16 cellular contexts compared by ENCODE assay signal in genomic region chrX:55648434-55648833, GRCh38. TPM values are rescaled to one million over a fixed set of nuclear protein-coding genes. Genes with fewer than 3 reads are reported as not detected.
DNase-seq lines count a peak whose midpoint lies in the region; ATAC-seq lines count a peak whose summit lies in the region.
"Had no signal": no experiment of that assay in that cellular context is flagged by ENCODE, and none has a peak within 500 bp of the region (broad histone marks: within the 10 kb centered on the region; RNA-seq: fewer than 3 reads in every experiment).

No MANE protein-coding gene starts in this region.

- no peak overlapping the region for H3K4me3 Mint-ChIP-seq in stimulated activated memory B cell treated with anti-CD40 and anti-IgM and Interleukin-4, amounts not matched to agents 10 μg/mL and 1 μg/mL and 100 μg/mL, for 72 hours
- H3K4me3 Mint-ChIP-seq: activated T-helper 17 cell treated with anti-CD3 and anti-CD28 coated beads, Interleukin-2, amount 50 U/mL, for 72 hours; stimulated activated naive CD8-positive, alpha-beta T cell treated with anti-CD3 and anti-CD28 coated beads, Interleukin-15, amount 100 ng/mL, for 72 hours had no signal

- H3K4me1 Mint-ChIP-seq in stimulated activated memory B cell treated with anti-CD40 and anti-IgM and Interleukin-4, amounts not matched to agents 10 μg/mL and 1 μg/mL and 100 μg/mL, for 72 hours: peaks cover 40% of the 10 kb centered on the region
- H3K4me1 Mint-ChIP-seq: activated T-helper 17 cell treated with anti-CD3 and anti-CD28 coated beads, Interleukin-2, amount 50 U/mL, for 72 hours; stimulated activated naive CD8-positive, alpha-beta T cell treated with anti-CD3 and anti-CD28 coated beads, Interleukin-15, amount 100 ng/mL, for 72 hours had no signal

- H3K27ac Mint-ChIP-seq in stimulated activated memory B cell treated with anti-CD40 and anti-IgM and Interleukin-4, amounts not matched to agents 10 μg/mL and 1 μg/mL and 100 μg/mL, for 72 hours: peak overlapping the region; percentile 67
- H3K27ac Mint-ChIP-seq: activated T-helper 17 cell treated with anti-CD3 and anti-CD28 coated beads, Interleukin-2, amount 50 U/mL, for 72 hours; stimulated activated naive CD8-positive, alpha-beta T cell treated with anti-CD3 and anti-CD28 coated beads, Interleukin-15, amount 100 ng/mL, for 72 hours had no signal

- intact Hi-C loops in left cardiac atrium (cut with DNase I): no loop called here

- no peak for DNase-seq in activated CD4-positive, CD25-positive, alpha-beta regulatory T cell (lab: John Stamatoyannopoulos, UW)
- no peak for DNase-seq in UCSD-AML1 (lab: John Stamatoyannopoulos, UW; ENCODE audit: unreplicated experiment)
- DNase-seq in AG08395 (ENCODE audit: low spot score): no peak
- no peak for DNase-seq in left cardiac atrium
- DNase-seq: GM23248; kidney; mesendoderm; NCI-H1105 treated with DMSO at 0.1 percent for 48 hours; stimulated activated naive CD8-positive, alpha-beta T cell treated with anti-CD3 and anti-CD28 coated beads, Interleukin-15, amount 100 ng/mL, for 72 hours had no signal

- H3K9me3 Mint-ChIP-seq in stimulated activated memory B cell treated with anti-CD40 and anti-IgM and Interleukin-4, amounts not matched to agents 10 μg/mL and 1 μg/mL and 100 μg/mL, for 72 hours: no peaks in the 10 kb centered on the region
- H3K9me3 Mint-ChIP-seq: activated T-helper 17 cell treated with anti-CD3 and anti-CD28 coated beads, Interleukin-2, amount 50 U/mL, for 72 hours; stimulated activated naive CD8-positive, alpha-beta T cell treated with anti-CD3 and anti-CD28 coated beads, Interleukin-15, amount 100 ng/mL, for 72 hours had no signal

- no peaks in the 10 kb centered on the region for H3K36me3 Mint-ChIP-seq in stimulated activated memory B cell treated with anti-CD40 and anti-IgM and Interleukin-4, amounts not matched to agents 10 μg/mL and 1 μg/mL and 100 μg/mL, for 72 hours

- no peaks in the 10 kb centered on the region for H3K27me3 Mint-ChIP-seq in stimulated activated memory B cell treated with anti-CD40 and anti-IgM and Interleukin-4, amounts not matched to agents 10 μg/mL and 1 μg/mL and 100 μg/mL, for 72 hours
- H3K27me3 Mint-ChIP-seq: activated T-helper 17 cell treated with anti-CD3 and anti-CD28 coated beads, Interleukin-2, amount 50 U/mL, for 72 hours; stimulated activated naive CD8-positive, alpha-beta T cell treated with anti-CD3 and anti-CD28 coated beads, Interleukin-15, amount 100 ng/mL, for 72 hours had no signal

- ATAC-seq in activated CD4-positive, CD25-positive, alpha-beta regulatory T cell treated with anti-CD3 and anti-CD28 coated beads, Interleukin-2, amount 50 U/mL, for 24 hours: peak; percentile 25 to 41
- ATAC-seq in GM21619 (IDR thresholded peaks at IDR 0.05; ENCODE audit: unreplicated experiment) (peak; percentile 68), HG03045 (IDR thresholded peaks at IDR 0.05; ENCODE audit: unreplicated experiment) (peak; percentile 64), left cardiac atrium (no peak)
- peak; percentile 59 for ATAC-seq in stimulated activated memory B cell treated with anti-CD40 and anti-IgM and Interleukin-4, amounts not matched to agents 10 μg/mL and 1 μg/mL and 100 μg/mL, for 72 hours
- ATAC-seq: activated T-helper 17 cell treated with anti-CD3 and anti-CD28 coated beads, Interleukin-2, amount 50 U/mL, for 72 hours; stimulated activated naive CD8-positive, alpha-beta T cell treated with anti-CD3 and anti-CD28 coated beads, Interleukin-15, amount 100 ng/mL, for 72 hours had no signal

RNA-seq across cellular contexts. Expression of gene FOXR2, which starts 25.2 kb away (rescaled TPM):
- total RNA-seq in left cardiac atrium: not detected
- total RNA-seq: activated CD8-positive, alpha-beta memory T cell treated with anti-CD3 and anti-CD28 coated beads for 36 hours; activated T-helper 17 cell treated with anti-CD3 and anti-CD28 coated beads, Interleukin-2, amount 50 U/mL, for 72 hours; GM23248; kidney; ureter had no signal

Comparison
In these comparisons a context has a peak if more than half of its experiments do, and no peak if none do; other contexts are left out.
1. ATAC-seq: peak in activated CD4-positive, CD25-positive, alpha-beta regulatory T cell treated with anti-CD3 and anti-CD28 coated beads, Interleukin-2, amount 50 U/mL, for 24 hours (2 of 2), GM21619 (single experiment), HG03045 (single experiment) and stimulated activated memory B cell treated with anti-CD40 and anti-IgM and Interleukin-4, amounts not matched to agents 10 μg/mL and 1 μg/mL and 100 μg/mL, for 72 hours (single experiment); none in left cardiac atrium (0 of 2).